Comparison of ENCODE assay signal across 14 cellular contexts in the genomic region with DNA sequence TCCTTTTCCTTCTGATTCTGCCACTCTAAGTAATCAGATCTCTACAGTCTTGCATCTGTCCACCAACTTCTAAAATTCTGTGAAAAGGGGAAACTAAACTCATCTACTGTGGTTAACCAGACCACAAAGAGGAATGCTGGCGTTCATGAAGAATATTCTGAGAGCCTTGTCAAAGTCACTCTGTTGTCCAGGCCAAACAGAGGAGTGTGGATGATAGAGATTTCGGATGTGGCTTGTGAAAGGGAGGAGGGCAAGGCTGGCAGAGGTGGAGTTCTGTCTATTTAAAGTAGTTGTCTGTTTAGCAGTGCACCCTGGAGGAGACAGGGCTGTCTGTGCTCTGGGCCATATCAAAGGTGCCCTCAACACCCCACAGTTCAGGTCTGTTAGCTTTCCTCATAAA. TPM values are rescaled to one million over a fixed set of nuclear protein-coding genes. Genes with fewer than 3 reads are reported as not detected.
A peak's percentile ranks its signal among the peaks of the same experiment; 100 is the strongest.
DNase-seq lines count a peak whose midpoint lies in the region; ATAC-seq and TF ChIP-seq lines count a peak whose summit lies in the region.
"Had no signal": no experiment of that assay in that cellular context is flagged by ENCODE, and none has a peak within 500 bp of the region (broad histone marks: within the 10 kb centered on the region; RNA-seq: fewer than 3 reads in every experiment).

No MANE protein-coding gene starts in this region.

- CTCF ChIA-PET in activated CD8-positive, alpha-beta T cell treated with anti-CD3 and anti-CD28 coated beads, Interleukin-2, amount 10 ng/mL, durations not matched to agents 7 days and 5 days (lab: Charles Lee), result interaction anchor here (0.8 to 3.3 kb wide), 4 partner anchors 9 to 300 kb away, joined by 4 to 24 read pairs (median 5); no protein-coding TSS in a partner anchor

- H3K4me2 ChIP-seq in neural progenitor cell (no peak overlapping the region), smooth muscle cell (no peak overlapping the region)

- TF ChIP-seq POLR2A in NB4 (IDR thresholded peaks at IDR 0.05; ENCODE audit: extremely low read depth, insufficient read length) (no peak), esophagus squamous epithelium (IDR thresholded peaks at IDR 0.05) (no peak)

- H3K79me2 ChIP-seq in neural progenitor cell (ENCODE audit: low read depth) (no peaks in the 10 kb centered on the region), smooth muscle cell (ENCODE audit: low read depth) (no peaks in the 10 kb centered on the region)

- H3K9me3 Mint-ChIP-seq in activated CD8-positive, alpha-beta T cell treated with anti-CD3 and anti-CD28 coated beads, Interleukin-2, amount 10 ng/mL, durations not matched to agents 7 days and 5 days (ENCODE audit: insufficient read depth), result no peaks in the 10 kb centered on the region
- peaks cover 17% of the 10 kb centered on the region for H3K9me3 Mint-ChIP-seq in neural progenitor cell

- no peaks in the 10 kb centered on the region for H4K20me1 ChIP-seq in neural progenitor cell (ENCODE audit: low read depth)
- no peaks in the 10 kb centered on the region for H4K20me1 ChIP-seq in smooth muscle cell (ENCODE audit: low read depth)

- peak overlapping the region; percentile 7 for H2AFZ ChIP-seq in neural progenitor cell (replicated peaks)
- no peak overlapping the region for H2AFZ ChIP-seq in smooth muscle cell (ENCODE audit: low read depth)

- no peaks in the 10 kb centered on the region for H3K4me1 ChIP-seq in neural progenitor cell
- no peaks in the 10 kb centered on the region for H3K4me1 ChIP-seq in smooth muscle cell (ENCODE audit: low read depth)
- H3K4me1 ChIP-seq in esophagus squamous epithelium, result no peaks in the 10 kb centered on the region

- H3F3A ChIP-seq in neural progenitor cell (ENCODE audit: low read depth) (no peaks in the 10 kb centered on the region), smooth muscle cell (ENCODE audit: low read depth) (no peaks in the 10 kb centered on the region)

- H3K4me3 ChIP-seq in NB4 (ENCODE audit: low read depth, low read length) (no peak overlapping the region), neural progenitor cell (no peak overlapping the region), smooth muscle cell (no peak overlapping the region), esophagus squamous epithelium (no peak overlapping the region)
- H3K4me3 ChIP-seq: mucosa of descending colon had no signal

- H3K4me1 Mint-ChIP-seq in activated CD8-positive, alpha-beta T cell treated with anti-CD3 and anti-CD28 coated beads, Interleukin-2, amount 10 ng/mL, durations not matched to agents 7 days and 5 days (ENCODE audit: low read depth), result peaks cover 21% of the 10 kb centered on the region
- no peaks in the 10 kb centered on the region for H3K4me1 Mint-ChIP-seq in neural progenitor cell

- H3K36me3 ChIP-seq in neural progenitor cell (no peaks in the 10 kb centered on the region), smooth muscle cell (ENCODE audit: low read depth) (no peaks in the 10 kb centered on the region), esophagus squamous epithelium (no peaks in the 10 kb centered on the region)

- no peaks in the 10 kb centered on the region for H3K36me3 Mint-ChIP-seq in activated CD8-positive, alpha-beta T cell treated with anti-CD3 and anti-CD28 coated beads, Interleukin-2, amount 10 ng/mL, durations not matched to agents 7 days and 5 days (ENCODE audit: low read depth)
- no peaks in the 10 kb centered on the region for H3K36me3 Mint-ChIP-seq in neural progenitor cell

- no peaks in the 10 kb centered on the region for H3K9me3 ChIP-seq in neural progenitor cell (ENCODE audit: low read depth)
- H3K9me3 ChIP-seq in smooth muscle cell (replicated peaks; ENCODE audit: low read depth), result no peaks in the 10 kb centered on the region
- peaks cover 0 to 8% (median 0%) of the 10 kb centered on the region in 3 donors for H3K9me3 ChIP-seq in esophagus squamous epithelium
- H3K9me3 ChIP-seq: mucosa of descending colon had no signal

- POLR2A ChIA-PET in activated CD8-positive, alpha-beta T cell treated with anti-CD3 and anti-CD28 coated beads, Interleukin-2, amount 10 ng/mL, durations not matched to agents 7 days and 5 days (lab: Charles Lee), result no interaction called here

- peaks cover 22% of the 10 kb centered on the region for H3K27me3 Mint-ChIP-seq in activated CD8-positive, alpha-beta T cell treated with anti-CD3 and anti-CD28 coated beads, Interleukin-2, amount 10 ng/mL, durations not matched to agents 7 days and 5 days (ENCODE audit: low read depth)
- H3K27me3 Mint-ChIP-seq in neural progenitor cell (ENCODE audit: insufficient read depth, low read depth), result peaks cover 5% of the 10 kb centered on the region

- peak; percentile 58 for ATAC-seq in activated CD8-positive, alpha-beta T cell treated with anti-CD3 and anti-CD28 coated beads, Interleukin-2, amount 10 ng/mL, durations not matched to agents 7 days and 5 days
- no peak for ATAC-seq in HG03095 (IDR thresholded peaks at IDR 0.05; ENCODE audit: unreplicated experiment)
- ATAC-seq: mucosa of descending colon had no signal

- TF ChIP-seq CTCF in NB4 (IDR thresholded peaks at IDR 0.05; ENCODE audit: low read depth, low read length), result no peak
- no peak for TF ChIP-seq CTCF in neural progenitor cell (IDR thresholded peaks at IDR 0.05)
- no peak for TF ChIP-seq CTCF in smooth muscle cell (IDR thresholded peaks at IDR 0.05; ENCODE audit: borderline replicate concordance, insufficient read depth, poor library complexity, severe bottlenecking)
- TF ChIP-seq CTCF in esophagus squamous epithelium (IDR thresholded peaks at IDR 0.05), result no peak

- H3K4me3 Mint-ChIP-seq in activated CD8-positive, alpha-beta T cell treated with anti-CD3 and anti-CD28 coated beads, Interleukin-2, amount 10 ng/mL, durations not matched to agents 7 days and 5 days, result no peak overlapping the region
- no peak overlapping the region for H3K4me3 Mint-ChIP-seq in neural progenitor cell

- H3K27me3 ChIP-seq in neural progenitor cell (no peaks in the 10 kb centered on the region), smooth muscle cell (ENCODE audit: low read depth) (no peaks in the 10 kb centered on the region), esophagus squamous epithelium (peaks cover 0 to 27% (median 0%) of the 10 kb centered on the region in 4 donors)

- no peak overlapping the region for H3K27ac Mint-ChIP-seq in activated CD8-positive, alpha-beta T cell treated with anti-CD3 and anti-CD28 coated beads, Interleukin-2, amount 10 ng/mL, durations not matched to agents 7 days and 5 days
- H3K27ac Mint-ChIP-seq in neural progenitor cell, result no peak overlapping the region

- WGBS in smooth muscle cell (ENCODE audit: low lambda C conversion rate), result 64% methylated on average over 2 of the region's 2 CpGs
- 47 to 69% methylated on average over 2 of the region's 2 CpGs for WGBS in esophagus squamous epithelium, 2 donors

- H3K27ac ChIP-seq in neural progenitor cell (no peak overlapping the region), smooth muscle cell (ENCODE audit: low read depth) (no peak overlapping the region), esophagus squamous epithelium (no peak overlapping the region)
- H3K27ac ChIP-seq: C4-2B, VCaP had no signal

- intact Hi-C loops in esophagus squamous epithelium (cut with DNase I), result loop anchor here (10.0 kb wide), 1 partner anchor 223 kb away; no protein-coding TSS in a partner anchor

- H3K9ac ChIP-seq in neural progenitor cell, result no peak overlapping the region
- H3K9ac ChIP-seq in smooth muscle cell (ENCODE audit: low read depth), result no peak overlapping the region

- DNase-seq in GF-D8 (lab: John Stamatoyannopoulos, UW) (peak; percentile 54), NB4 (ENCODE audit: low read depth) (peak; percentile 23), neural progenitor cell (ENCODE audit: low spot score) (no peak), smooth muscle cell (lab: John Stamatoyannopoulos, UW; ENCODE audit: unreplicated experiment) (no peak), esophagus squamous epithelium (lab: John Stamatoyannopoulos, UW) (no peak), inferior parietal cortex (ENCODE audit: extremely low spot score) (no peak)
- peak; percentile 25 for DNase-seq in activated CD8-positive, alpha-beta T cell treated with anti-CD3 and anti-CD28 coated beads, Interleukin-2, amount 10 ng/mL, durations not matched to agents 7 days and 5 days
- DNase-seq: amniotic stem cell; mucosa of descending colon; NCI-H226; stimulated activated CD4-positive, alpha-beta T cell treated with anti-CD3 and anti-CD28 coated beads, Interleukin-4, amount 100 ng/mL, for 4 hours had no signal

RNA-seq across cellular contexts. Expression of a gene that starts 33.9 kb away (rescaled TPM):
- total RNA-seq in activated CD8-positive, alpha-beta T cell treated with anti-CD3 and anti-CD28 coated beads, Interleukin-2, amount 10 ng/mL, durations not matched to agents 7 days and 5 days, result not detected
- 46.7 and 54.5 TPM in 2 replicates for total RNA-seq in neural progenitor cell (ENCODE audit: low replicate concordance)
- total RNA-seq in smooth muscle cell, result 1,180 and 1,197 TPM in 2 replicates
- polyA plus RNA-seq in smooth muscle cell, result 1,697 and 2,448 TPM in 2 replicates
- total RNA-seq in esophagus squamous epithelium, result 100 to 1,000 TPM in 1 of 4 donors, 10 to 100 TPM in 2, 1 to 10 TPM in 1; 8.9 to 110 (median 25.9) TPM

Comparison
In these comparisons a context has a peak if more than half of its experiments do, and no peak if none do; other contexts are left out.
1. DNase-seq: peak in GF-D8 (single experiment), NB4 (single experiment) and activated CD8-positive, alpha-beta T cell treated with anti-CD3 and anti-CD28 coated beads, Interleukin-2, amount 10 ng/mL, durations not matched to agents 7 days and 5 days (single experiment); none in neural progenitor cell (single experiment), smooth muscle cell (single experiment), esophagus squamous epithelium (single experiment) and inferior parietal cortex (single experiment).
2. RNA of a gene that starts 33.9 kb away (total RNA-seq): 1,180 to 1,197 TPM in smooth muscle cell; 46.7 to 54.5 TPM in neural progenitor cell, 8.9 to 110 TPM in esophagus squamous epithelium and not detected in activated CD8-positive, alpha-beta T cell treated with anti-CD3 and anti-CD28 coated beads, Interleukin-2, amount 10 ng/mL, durations not matched to agents 7 days and 5 days; every median in the first group is over 10 times any median in the second.